Comparison of ENCODE assay signal across 1 cellular context in the genomic region with DNA sequence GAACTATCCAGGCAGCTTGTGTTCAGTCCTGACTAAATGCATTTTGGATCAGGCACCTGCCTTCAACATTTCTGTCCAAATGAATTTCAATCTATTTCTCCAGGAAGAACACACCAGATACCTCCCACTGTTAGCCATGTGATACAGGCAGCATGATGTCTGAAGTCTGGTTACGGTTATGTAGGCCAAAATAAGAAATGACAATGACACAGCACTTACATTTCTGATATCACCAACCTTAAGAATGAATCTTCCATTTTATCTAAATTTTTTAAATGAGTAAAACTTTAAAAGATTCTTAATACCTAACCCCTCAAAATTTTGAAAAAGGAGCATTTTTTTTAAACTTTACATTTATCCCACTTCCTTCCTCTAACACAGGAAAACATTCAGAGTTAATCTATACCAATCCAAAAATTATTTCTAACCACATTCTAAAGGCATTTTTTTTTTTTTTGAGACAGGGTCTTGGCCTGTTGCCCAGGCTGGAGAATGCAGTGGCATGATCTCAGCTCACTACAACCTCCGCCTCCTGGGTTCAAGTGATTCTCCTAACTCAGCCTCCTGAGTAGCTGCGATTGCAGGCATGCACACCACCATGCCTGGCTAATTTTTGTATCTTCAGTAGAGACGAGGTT.
TF ChIP-seq lines count a peak whose summit lies in the region.

A gene with protein sequence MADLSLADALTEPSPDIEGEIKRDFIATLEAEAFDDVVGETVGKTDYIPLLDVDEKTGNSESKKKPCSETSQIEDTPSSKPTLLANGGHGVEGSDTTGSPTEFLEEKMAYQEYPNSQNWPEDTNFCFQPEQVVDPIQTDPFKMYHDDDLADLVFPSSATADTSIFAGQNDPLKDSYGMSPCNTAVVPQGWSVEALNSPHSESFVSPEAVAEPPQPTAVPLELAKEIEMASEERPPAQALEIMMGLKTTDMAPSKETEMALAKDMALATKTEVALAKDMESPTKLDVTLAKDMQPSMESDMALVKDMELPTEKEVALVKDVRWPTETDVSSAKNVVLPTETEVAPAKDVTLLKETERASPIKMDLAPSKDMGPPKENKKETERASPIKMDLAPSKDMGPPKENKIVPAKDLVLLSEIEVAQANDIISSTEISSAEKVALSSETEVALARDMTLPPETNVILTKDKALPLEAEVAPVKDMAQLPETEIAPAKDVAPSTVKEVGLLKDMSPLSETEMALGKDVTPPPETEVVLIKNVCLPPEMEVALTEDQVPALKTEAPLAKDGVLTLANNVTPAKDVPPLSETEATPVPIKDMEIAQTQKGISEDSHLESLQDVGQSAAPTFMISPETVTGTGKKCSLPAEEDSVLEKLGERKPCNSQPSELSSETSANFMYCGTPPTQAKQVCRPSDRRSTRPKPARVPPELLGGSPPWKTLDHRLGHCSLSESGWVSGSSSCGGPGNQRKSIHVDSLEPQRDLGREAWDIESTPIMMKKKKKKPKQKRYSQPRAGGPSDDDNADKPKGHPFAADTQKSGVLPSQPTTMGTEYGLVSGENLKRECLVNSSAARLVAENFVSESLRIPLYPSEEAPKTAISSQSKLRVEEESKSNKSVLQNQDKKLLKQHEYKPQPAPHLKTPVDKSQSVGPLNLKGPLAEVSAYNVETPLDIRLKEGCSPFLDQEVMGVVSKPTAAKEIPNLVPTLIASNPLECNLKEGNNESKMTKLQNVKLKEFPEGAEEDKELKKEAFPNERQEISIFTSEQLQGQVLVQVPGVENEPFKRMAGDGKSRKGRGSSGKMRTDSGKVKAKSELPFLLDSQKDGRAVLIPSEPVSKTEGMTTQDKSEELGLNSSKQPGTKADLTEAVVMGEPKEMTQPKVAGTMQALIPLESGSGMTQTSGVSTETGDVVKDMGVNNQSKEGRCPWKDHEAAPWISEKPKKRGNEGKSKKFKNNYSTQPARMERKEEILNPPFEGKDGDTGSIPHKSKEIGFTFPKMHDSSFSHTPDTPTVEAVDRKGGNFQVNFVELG (N-terminal part only) (minus strand): TSS at position 81 of the 638 bp plus-strand sequence. CDS start 17,556 bp downstream, outside the sequence.

TF ChIP-seq in K562, 482 proteins besides CTCF, POLR2A, EP300 and RAD21 (continued from another document and continues in another):
- TF ChIP-seq, protein P1, sequence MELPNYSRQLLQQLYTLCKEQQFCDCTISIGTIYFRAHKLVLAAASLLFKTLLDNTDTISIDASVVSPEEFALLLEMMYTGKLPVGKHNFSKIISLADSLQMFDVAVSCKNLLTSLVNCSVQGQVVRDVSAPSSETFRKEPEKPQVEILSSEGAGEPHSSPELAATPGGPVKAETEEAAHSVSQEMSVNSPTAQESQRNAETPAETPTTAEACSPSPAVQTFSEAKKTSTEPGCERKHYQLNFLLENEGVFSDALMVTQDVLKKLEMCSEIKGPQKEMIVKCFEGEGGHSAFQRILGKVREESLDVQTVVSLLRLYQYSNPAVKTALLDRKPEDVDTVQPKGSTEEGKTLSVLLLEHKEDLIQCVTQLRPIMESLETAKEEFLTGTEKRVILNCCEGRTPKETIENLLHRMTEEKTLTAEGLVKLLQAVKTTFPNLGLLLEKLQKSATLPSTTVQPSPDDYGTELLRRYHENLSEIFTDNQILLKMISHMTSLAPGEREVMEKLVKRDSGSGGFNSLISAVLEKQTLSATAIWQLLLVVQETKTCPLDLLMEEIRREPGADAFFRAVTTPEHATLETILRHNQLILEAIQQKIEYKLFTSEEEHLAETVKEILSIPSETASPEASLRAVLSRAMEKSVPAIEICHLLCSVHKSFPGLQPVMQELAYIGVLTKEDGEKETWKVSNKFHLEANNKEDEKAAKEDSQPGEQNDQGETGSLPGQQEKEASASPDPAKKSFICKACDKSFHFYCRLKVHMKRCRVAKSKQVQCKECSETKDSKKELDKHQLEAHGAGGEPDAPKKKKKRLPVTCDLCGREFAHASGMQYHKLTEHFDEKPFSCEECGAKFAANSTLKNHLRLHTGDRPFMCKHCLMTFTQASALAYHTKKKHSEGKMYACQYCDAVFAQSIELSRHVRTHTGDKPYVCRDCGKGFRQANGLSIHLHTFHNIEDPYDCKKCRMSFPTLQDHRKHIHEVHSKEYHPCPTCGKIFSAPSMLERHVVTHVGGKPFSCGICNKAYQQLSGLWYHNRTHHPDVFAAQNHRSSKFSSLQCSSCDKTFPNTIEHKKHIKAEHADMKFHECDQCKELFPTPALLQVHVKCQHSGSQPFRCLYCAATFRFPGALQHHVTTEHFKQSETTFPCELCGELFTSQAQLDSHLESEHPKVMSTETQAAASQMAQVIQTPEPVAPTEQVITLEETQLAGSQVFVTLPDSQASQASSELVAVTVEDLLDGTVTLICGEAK (IDR thresholded peaks at IDR 0.05) = no peak; the same call in 1 of the 2 replicates
- TF ChIP-seq, protein P1 (CRISPR knock-in tag; IDR thresholded peaks at IDR 0.05) = no peak
- no peak for TF ChIP-seq SIN3A (IDR thresholded peaks at IDR 0.05; ENCODE audit: borderline replicate concordance in 2 of 2, control insufficient read depth in 1 of 2, low read depth in 2 of 2, low read length in 2 of 2)
- TF ChIP-seq ZNF253 (CRISPR knock-in tag; conservative IDR thresholded peaks at IDR 0.05) = no peak
- TF ChIP-seq SP2 (IDR thresholded peaks at IDR 0.05; ENCODE audit: extremely low read depth, low read depth, low read length, poor library complexity, severe bottlenecking) = no peak
- TF ChIP-seq SIRT6 (IDR thresholded peaks at IDR 0.05; ENCODE audit: low read depth, low read length) = no peak
- peak; percentile 96 for TF ChIP-seq ZNF316 (IDR thresholded peaks at IDR 0.05)
- 0 out of 4 replicates have a peak, but pooled peaks have one; percentile 7 to 11 for TF ChIP-seq FOXK2 (conservative IDR thresholded peaks at IDR 0.05 in 1 of 2, IDR thresholded peaks at IDR 0.05 in 1 of 2; ENCODE audit: low read depth in 2 of 2)
- TF ChIP-seq, protein P2, sequence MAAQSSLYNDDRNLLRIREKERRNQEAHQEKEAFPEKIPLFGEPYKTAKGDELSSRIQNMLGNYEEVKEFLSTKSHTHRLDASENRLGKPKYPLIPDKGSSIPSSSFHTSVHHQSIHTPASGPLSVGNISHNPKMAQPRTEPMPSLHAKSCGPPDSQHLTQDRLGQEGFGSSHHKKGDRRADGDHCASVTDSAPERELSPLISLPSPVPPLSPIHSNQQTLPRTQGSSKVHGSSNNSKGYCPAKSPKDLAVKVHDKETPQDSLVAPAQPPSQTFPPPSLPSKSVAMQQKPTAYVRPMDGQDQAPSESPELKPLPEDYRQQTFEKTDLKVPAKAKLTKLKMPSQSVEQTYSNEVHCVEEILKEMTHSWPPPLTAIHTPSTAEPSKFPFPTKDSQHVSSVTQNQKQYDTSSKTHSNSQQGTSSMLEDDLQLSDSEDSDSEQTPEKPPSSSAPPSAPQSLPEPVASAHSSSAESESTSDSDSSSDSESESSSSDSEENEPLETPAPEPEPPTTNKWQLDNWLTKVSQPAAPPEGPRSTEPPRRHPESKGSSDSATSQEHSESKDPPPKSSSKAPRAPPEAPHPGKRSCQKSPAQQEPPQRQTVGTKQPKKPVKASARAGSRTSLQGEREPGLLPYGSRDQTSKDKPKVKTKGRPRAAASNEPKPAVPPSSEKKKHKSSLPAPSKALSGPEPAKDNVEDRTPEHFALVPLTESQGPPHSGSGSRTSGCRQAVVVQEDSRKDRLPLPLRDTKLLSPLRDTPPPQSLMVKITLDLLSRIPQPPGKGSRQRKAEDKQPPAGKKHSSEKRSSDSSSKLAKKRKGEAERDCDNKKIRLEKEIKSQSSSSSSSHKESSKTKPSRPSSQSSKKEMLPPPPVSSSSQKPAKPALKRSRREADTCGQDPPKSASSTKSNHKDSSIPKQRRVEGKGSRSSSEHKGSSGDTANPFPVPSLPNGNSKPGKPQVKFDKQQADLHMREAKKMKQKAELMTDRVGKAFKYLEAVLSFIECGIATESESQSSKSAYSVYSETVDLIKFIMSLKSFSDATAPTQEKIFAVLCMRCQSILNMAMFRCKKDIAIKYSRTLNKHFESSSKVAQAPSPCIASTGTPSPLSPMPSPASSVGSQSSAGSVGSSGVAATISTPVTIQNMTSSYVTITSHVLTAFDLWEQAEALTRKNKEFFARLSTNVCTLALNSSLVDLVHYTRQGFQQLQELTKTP (IDR thresholded peaks at IDR 0.05; ENCODE audit: low read depth in 1 of 2, partially characterized antibody in 2 of 2) = peak in 1 of 2 experiments; percentile 16
- TF ChIP-seq, protein P3, sequence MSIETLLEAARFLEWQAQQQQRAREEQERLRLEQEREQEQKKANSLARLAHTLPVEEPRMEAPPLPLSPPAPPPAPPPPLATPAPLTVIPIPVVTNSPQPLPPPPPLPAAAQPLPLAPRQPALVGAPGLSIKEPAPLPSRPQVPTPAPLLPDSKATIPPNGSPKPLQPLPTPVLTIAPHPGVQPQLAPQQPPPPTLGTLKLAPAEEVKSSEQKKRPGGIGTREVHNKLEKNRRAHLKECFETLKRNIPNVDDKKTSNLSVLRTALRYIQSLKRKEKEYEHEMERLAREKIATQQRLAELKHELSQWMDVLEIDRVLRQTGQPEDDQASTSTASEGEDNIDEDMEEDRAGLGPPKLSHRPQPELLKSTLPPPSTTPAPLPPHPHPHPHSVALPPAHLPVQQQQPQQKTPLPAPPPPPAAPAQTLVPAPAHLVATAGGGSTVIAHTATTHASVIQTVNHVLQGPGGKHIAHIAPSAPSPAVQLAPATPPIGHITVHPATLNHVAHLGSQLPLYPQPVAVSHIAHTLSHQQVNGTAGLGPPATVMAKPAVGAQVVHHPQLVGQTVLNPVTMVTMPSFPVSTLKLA (conservative IDR thresholded peaks at IDR 0.05) = peak; percentile 52 to 66
- TF ChIP-seq RBBP5 (IDR thresholded peaks at IDR 0.05; ENCODE audit: borderline replicate concordance, insufficient read depth, low read length, poor library complexity, severe bottlenecking) = no peak
- TF ChIP-seq SMARCA4 (IDR thresholded peaks at IDR 0.05) = peak; percentile 72
- TF ChIP-seq L3MBTL2 (IDR thresholded peaks at IDR 0.05) = peak; percentile 66; the same call in 1 of the 2 replicates
- no peak for TF ChIP-seq ZNF780A (CRISPR knock-in tag; IDR thresholded peaks at IDR 0.05)
- 0 out of 2 replicates have a peak, but pooled peaks have one; percentile 15 for TF ChIP-seq ELF4 (CRISPR knock-in tag; IDR thresholded peaks at IDR 0.05)
- TF ChIP-seq ELF1 (tag; IDR thresholded peaks at IDR 0.05) = 0 out of 2 replicates have a peak, but pooled peaks have one; percentile 13
- no peak for TF ChIP-seq POLR3G (IDR thresholded peaks at IDR 0.05; ENCODE audit: extremely low read depth, insufficient read length, insufficient replicate concordance)
- TF ChIP-seq GATAD2A (IDR thresholded peaks at IDR 0.05) = 0 out of 2 replicates have a peak, but pooled peaks have one; percentile 28
- no peak for TF ChIP-seq MED1 (CRISPR knock-in tag; IDR thresholded peaks at IDR 0.05; ENCODE audit: borderline replicate concordance)
- peak; percentile 70 for TF ChIP-seq DPF2 (IDR thresholded peaks at IDR 0.05)
- TF ChIP-seq TAF15 (IDR thresholded peaks at IDR 0.05; ENCODE audit: low read depth, low read length) = no peak
- TF ChIP-seq, protein P4, sequence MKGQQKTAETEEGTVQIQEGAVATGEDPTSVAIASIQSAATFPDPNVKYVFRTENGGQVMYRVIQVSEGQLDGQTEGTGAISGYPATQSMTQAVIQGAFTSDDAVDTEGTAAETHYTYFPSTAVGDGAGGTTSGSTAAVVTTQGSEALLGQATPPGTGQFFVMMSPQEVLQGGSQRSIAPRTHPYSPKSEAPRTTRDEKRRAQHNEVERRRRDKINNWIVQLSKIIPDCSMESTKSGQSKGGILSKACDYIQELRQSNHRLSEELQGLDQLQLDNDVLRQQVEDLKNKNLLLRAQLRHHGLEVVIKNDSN (CRISPR knock-in tag; IDR thresholded peaks at IDR 0.05) = peak; percentile 27; the same call in 1 of the 2 replicates
- TF ChIP-seq, protein P5, sequence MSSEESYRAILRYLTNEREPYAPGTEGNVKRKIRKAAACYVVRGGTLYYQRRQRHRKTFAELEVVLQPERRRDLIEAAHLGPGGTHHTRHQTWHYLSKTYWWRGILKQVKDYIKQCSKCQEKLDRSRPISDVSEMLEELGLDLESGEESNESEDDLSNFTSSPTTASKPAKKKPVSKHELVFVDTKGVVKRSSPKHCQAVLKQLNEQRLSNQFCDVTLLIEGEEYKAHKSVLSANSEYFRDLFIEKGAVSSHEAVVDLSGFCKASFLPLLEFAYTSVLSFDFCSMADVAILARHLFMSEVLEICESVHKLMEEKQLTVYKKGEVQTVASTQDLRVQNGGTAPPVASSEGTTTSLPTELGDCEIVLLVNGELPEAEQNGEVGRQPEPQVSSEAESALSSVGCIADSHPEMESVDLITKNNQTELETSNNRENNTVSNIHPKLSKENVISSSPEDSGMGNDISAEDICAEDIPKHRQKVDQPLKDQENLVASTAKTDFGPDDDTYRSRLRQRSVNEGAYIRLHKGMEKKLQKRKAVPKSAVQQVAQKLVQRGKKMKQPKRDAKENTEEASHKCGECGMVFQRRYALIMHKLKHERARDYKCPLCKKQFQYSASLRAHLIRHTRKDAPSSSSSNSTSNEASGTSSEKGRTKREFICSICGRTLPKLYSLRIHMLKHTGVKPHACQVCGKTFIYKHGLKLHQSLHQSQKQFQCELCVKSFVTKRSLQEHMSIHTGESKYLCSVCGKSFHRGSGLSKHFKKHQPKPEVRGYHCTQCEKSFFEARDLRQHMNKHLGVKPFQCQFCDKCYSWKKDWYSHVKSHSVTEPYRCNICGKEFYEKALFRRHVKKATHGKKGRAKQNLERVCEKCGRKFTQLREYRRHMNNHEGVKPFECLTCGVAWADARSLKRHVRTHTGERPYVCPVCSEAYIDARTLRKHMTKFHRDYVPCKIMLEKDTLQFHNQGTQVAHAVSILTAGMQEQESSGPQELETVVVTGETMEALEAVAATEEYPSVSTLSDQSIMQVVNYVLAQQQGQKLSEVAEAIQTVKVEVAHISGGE (CRISPR knock-in tag; IDR thresholded peaks at IDR 0.05) = peak in 1 of 3 experiments; percentile 31; a peak in 1 of 6 replicates
- no peak for TF ChIP-seq ZNF583 (CRISPR knock-in tag; IDR thresholded peaks at IDR 0.05)
- TF ChIP-seq MAFK (IDR thresholded peaks at IDR 0.05; ENCODE audit: low read length) = peak; percentile 72; the same call in 1 of the 2 replicates
- no peak for TF ChIP-seq PHTF2 (CRISPR knock-in tag; IDR thresholded peaks at IDR 0.05)
- no peak for TF ChIP-seq MIER1 (IDR thresholded peaks at IDR 0.05; ENCODE audit: low read depth)
